ENCODE assay signal across 1 cellular context in the genomic region with DNA sequence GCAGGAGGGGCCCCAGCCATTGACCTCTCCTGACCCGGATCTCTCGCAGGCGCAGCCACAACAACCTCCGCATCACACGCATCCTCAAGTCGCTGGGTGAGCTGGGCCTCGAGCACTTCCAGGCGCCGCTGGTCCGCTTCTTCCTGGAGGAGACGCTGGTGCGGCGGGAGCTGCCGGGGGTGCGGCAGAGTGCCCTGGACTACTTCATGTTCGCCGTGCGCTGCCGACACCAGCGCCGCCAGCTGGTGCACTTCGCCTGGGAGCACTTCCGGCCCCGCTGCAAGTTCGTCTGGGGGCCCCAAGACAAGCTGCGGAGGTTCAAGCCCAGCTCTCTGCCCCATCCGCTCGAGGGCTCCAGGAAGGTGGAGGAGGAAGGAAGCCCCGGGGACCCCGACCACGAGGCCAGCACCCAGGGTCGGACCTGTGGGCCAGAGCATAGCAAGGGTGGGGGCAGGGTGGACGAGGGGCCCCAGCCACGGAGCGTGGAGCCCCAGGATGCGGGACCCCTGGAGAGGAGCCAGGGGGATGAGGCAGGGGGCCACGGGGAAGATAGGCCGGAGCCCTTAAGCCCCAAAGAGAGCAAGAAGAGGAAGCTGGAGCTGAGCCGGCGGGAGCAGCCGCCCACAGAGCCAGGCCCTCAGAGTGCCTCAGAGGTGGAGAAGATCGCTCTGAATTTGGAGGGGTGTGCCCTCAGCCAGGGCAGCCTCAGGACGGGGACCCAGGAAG.
TF ChIP-seq lines count a peak whose summit lies in the region.

No MANE protein-coding gene starts in this region.

TF ChIP-seq in GM23338, 12 proteins besides CTCF, POLR2A, EP300 and RAD21 (continued from another document):
- TF ChIP-seq, protein P1, sequence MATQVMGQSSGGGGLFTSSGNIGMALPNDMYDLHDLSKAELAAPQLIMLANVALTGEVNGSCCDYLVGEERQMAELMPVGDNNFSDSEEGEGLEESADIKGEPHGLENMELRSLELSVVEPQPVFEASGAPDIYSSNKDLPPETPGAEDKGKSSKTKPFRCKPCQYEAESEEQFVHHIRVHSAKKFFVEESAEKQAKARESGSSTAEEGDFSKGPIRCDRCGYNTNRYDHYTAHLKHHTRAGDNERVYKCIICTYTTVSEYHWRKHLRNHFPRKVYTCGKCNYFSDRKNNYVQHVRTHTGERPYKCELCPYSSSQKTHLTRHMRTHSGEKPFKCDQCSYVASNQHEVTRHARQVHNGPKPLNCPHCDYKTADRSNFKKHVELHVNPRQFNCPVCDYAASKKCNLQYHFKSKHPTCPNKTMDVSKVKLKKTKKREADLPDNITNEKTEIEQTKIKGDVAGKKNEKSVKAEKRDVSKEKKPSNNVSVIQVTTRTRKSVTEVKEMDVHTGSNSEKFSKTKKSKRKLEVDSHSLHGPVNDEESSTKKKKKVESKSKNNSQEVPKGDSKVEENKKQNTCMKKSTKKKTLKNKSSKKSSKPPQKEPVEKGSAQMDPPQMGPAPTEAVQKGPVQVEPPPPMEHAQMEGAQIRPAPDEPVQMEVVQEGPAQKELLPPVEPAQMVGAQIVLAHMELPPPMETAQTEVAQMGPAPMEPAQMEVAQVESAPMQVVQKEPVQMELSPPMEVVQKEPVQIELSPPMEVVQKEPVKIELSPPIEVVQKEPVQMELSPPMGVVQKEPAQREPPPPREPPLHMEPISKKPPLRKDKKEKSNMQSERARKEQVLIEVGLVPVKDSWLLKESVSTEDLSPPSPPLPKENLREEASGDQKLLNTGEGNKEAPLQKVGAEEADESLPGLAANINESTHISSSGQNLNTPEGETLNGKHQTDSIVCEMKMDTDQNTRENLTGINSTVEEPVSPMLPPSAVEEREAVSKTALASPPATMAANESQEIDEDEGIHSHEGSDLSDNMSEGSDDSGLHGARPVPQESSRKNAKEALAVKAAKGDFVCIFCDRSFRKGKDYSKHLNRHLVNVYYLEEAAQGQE (IDR thresholded peaks at IDR 0.05; ENCODE audit: unreplicated experiment), result no peak
TF ChIP-seq in GM23338: peak in this region for 0.
